In the genomic region with DNA sequence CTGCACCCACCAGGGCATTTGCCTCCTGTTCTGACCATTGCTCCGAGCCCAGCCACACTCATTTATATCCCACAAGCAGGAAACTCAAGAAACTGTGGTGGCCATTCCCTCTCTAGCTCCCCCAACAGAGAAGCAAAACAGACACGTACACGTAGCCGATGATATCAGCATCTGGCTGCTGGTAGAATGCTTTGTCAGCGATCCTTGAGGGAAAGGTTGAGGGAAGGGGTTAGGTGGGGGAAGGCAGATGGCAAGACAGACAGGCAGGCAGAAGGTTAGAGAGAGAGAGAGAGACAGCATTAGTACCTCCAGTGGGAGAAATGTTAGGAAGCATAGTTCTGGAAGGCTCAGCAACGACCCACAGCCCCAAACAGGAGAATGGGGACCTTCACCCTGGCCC, we compare ENCODE assay signal across 1 cellular context.
TF ChIP-seq lines count a peak whose summit lies in the region.

No MANE protein-coding gene starts in this region.

TF ChIP-seq in HEK293, 187 proteins besides CTCF, POLR2A, EP300 and RAD21 (continued from another document):
- TF ChIP-seq, protein P1, sequence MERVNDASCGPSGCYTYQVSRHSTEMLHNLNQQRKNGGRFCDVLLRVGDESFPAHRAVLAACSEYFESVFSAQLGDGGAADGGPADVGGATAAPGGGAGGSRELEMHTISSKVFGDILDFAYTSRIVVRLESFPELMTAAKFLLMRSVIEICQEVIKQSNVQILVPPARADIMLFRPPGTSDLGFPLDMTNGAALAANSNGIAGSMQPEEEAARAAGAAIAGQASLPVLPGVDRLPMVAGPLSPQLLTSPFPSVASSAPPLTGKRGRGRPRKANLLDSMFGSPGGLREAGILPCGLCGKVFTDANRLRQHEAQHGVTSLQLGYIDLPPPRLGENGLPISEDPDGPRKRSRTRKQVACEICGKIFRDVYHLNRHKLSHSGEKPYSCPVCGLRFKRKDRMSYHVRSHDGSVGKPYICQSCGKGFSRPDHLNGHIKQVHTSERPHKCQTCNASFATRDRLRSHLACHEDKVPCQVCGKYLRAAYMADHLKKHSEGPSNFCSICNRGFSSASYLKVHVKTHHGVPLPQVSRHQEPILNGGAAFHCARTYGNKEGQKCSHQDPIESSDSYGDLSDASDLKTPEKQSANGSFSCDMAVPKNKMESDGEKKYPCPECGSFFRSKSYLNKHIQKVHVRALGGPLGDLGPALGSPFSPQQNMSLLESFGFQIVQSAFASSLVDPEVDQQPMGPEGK (tag by site-specific recombination; IDR thresholded peaks at IDR 0.05) = peak; percentile 49; the same call in 1 of the 2 replicates
- TF ChIP-seq, protein P2, sequence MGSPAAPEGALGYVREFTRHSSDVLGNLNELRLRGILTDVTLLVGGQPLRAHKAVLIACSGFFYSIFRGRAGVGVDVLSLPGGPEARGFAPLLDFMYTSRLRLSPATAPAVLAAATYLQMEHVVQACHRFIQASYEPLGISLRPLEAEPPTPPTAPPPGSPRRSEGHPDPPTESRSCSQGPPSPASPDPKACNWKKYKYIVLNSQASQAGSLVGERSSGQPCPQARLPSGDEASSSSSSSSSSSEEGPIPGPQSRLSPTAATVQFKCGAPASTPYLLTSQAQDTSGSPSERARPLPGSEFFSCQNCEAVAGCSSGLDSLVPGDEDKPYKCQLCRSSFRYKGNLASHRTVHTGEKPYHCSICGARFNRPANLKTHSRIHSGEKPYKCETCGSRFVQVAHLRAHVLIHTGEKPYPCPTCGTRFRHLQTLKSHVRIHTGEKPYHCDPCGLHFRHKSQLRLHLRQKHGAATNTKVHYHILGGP (tag by site-specific recombination; IDR thresholded peaks at IDR 0.05) = no peak
- TF ChIP-seq ZNF155 (tag by site-specific recombination; IDR thresholded peaks at IDR 0.05) (no peak), ZNF335 (tag by site-specific recombination; conservative IDR thresholded peaks at IDR 0.05) (peak; percentile 32; the same call in 1 of the 2 replicates), ZNF600 (tag by site-specific recombination; IDR thresholded peaks at IDR 0.05) (0 out of 2 replicates have a peak, but pooled peaks have one; percentile 38), ZBTB17 (tag by site-specific recombination; IDR thresholded peaks at IDR 0.05) (peak; percentile 60), PRDM1 (tag by site-specific recombination; IDR thresholded peaks at IDR 0.05) (peak; percentile 93)
- TF ChIP-seq, protein P3, sequence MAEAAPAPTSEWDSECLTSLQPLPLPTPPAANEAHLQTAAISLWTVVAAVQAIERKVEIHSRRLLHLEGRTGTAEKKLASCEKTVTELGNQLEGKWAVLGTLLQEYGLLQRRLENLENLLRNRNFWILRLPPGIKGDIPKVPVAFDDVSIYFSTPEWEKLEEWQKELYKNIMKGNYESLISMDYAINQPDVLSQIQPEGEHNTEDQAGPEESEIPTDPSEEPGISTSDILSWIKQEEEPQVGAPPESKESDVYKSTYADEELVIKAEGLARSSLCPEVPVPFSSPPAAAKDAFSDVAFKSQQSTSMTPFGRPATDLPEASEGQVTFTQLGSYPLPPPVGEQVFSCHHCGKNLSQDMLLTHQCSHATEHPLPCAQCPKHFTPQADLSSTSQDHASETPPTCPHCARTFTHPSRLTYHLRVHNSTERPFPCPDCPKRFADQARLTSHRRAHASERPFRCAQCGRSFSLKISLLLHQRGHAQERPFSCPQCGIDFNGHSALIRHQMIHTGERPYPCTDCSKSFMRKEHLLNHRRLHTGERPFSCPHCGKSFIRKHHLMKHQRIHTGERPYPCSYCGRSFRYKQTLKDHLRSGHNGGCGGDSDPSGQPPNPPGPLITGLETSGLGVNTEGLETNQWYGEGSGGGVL (tag by site-specific recombination; IDR thresholded peaks at IDR 0.05) = peak; percentile 75
- TF ChIP-seq, protein P4, sequence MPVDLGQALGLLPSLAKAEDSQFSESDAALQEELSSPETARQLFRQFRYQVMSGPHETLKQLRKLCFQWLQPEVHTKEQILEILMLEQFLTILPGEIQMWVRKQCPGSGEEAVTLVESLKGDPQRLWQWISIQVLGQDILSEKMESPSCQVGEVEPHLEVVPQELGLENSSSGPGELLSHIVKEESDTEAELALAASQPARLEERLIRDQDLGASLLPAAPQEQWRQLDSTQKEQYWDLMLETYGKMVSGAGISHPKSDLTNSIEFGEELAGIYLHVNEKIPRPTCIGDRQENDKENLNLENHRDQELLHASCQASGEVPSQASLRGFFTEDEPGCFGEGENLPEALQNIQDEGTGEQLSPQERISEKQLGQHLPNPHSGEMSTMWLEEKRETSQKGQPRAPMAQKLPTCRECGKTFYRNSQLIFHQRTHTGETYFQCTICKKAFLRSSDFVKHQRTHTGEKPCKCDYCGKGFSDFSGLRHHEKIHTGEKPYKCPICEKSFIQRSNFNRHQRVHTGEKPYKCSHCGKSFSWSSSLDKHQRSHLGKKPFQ (tag by site-specific recombination; IDR thresholded peaks at IDR 0.05) = no peak
